ENCODE assay signal across 20 cellular contexts in the genomic region with DNA sequence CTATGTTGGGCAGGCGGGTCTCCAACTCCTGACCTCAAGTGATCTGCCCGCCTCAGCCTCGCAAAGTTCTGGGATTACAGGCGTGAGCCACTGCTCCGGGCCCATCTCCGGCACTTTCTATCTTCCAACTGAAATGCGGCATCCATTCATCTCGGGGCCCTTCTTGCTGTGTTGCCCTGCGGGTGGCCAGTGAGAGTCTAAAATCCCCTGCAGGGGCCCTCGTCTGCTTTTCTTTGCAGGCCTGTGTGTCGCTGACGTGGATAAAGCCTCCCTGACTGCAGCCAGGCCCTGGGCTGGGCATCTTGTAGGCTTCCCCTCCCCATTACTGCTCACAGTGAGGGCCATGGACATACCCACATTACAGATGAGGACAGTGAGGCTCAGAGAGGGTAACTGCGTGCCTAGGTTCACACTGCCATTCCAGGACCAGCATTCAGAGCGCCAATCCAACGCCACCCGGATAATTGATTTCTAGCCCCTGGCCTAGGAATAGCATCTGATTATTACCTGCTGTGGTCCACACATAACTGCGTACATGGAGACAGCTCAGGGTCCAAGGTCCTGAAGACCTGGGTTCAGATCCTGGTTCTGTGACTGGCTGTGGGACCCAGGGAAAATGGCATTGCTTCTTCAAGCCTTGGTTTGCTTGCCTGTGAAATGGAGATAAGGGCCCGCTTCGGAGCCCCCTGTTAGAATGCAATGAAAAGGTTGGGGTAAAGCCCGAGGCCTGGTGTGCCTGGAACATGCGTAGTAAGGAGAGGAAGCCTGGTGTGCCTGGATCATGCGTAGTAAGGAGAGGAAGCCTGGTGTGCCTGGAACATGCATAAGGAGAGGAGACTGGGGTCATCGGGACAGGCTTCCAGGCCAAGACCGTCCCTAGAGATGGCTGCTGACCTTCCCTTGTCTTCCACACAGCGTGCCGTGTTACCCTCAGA. TPM values are rescaled to one million over a fixed set of nuclear protein-coding genes. Genes with fewer than 3 reads are reported as not detected.
DNase-seq lines count a peak whose midpoint lies in the region; ATAC-seq and TF ChIP-seq lines count a peak whose summit lies in the region.
"Had no signal": no experiment of that assay in that cellular context is flagged by ENCODE, and none has a peak within 500 bp of the region (broad histone marks: within the 10 kb centered on the region; RNA-seq: fewer than 3 reads in every experiment).

No MANE protein-coding gene starts in this region.

- CTCF ChIA-PET in A673 (lab: Charles Lee) (no interaction called here), HEK293 (lab: Yijun Ruan, JAX) (interaction anchor here (0.6 kb wide), 1 partner anchor 1244 kb away, joined by 4 read pairs; no protein-coding TSS in a partner anchor)
- CTCF ChIA-PET in CD4-positive, alpha-beta T cell (lab: Charles Lee): no interaction called here

- H3K36me3 Mint-ChIP-seq in CD4-positive, alpha-beta T cell (ENCODE audit: low read depth): no peaks in the 10 kb centered on the region
- H3K36me3 Mint-ChIP-seq: CD8-positive, alpha-beta T cell had no signal

- H3K9ac ChIP-seq in smooth muscle cell (ENCODE audit: low read depth): no peak overlapping the region
- H3K9ac ChIP-seq: SK-N-SH had no signal

- DNase-seq in A673 (ENCODE audit: low spot score): peak; percentile 42
- peak; percentile 11 for DNase-seq in fibroblast of villous mesenchyme (ENCODE audit: low read depth)
- DNase-seq in prostate gland (ENCODE audit: low spot score): no peak
- no peak for DNase-seq in CD4-positive, alpha-beta T cell
- DNase-seq in erythroblast (lab: John Stamatoyannopoulos, UW): no peak
- DNase-seq in smooth muscle cell (lab: John Stamatoyannopoulos, UW; ENCODE audit: unreplicated experiment): no peak
- DNase-seq: activated CD4-positive, alpha-beta memory T cell treated with anti-CD3 and anti-CD28 coated beads, Interleukin-2, amount 10 ng/mL, durations not matched to agents 7 days and 5 days; activated T-cell treated with anti-CD3 and anti-CD28 coated beads for 4 hours; CD8-positive, alpha-beta T cell; effector CD4-positive, alpha-beta T cell; esophagus squamous epithelium; KG1 had no signal

- POLR2A ChIA-PET in A673 (lab: Charles Lee; ENCODE audit: low non-redundant PET) (no interaction called here), HEK293 (lab: Yijun Ruan, JAX) (no interaction called here)
- POLR2A ChIA-PET in CD4-positive, alpha-beta T cell (lab: Charles Lee): no interaction called here

- TF ChIP-seq CTCF in A673 (conservative IDR thresholded peaks at IDR 0.05; ENCODE audit: low read depth, low read length) (no peak), HEK293 (tag by site-specific recombination; IDR thresholded peaks at IDR 0.05) (no peak), fibroblast of villous mesenchyme (IDR thresholded peaks at IDR 0.05; ENCODE audit: insufficient read depth, low read depth, low read length) (no peak), prostate gland (IDR thresholded peaks at IDR 0.05) (no peak), smooth muscle cell (IDR thresholded peaks at IDR 0.05; ENCODE audit: borderline replicate concordance, insufficient read depth, poor library complexity, severe bottlenecking) (no peak)
- TF ChIP-seq CTCF in CD4-positive, alpha-beta T cell (IDR thresholded peaks at IDR 0.05): no peak

- peaks cover 6% of the 10 kb centered on the region for H3F3A ChIP-seq in smooth muscle cell (ENCODE audit: low read depth)

- H3K27me3 ChIP-seq in A673 (replicated peaks; ENCODE audit: insufficient read depth, low read depth, low read length, poor library complexity) (no peaks in the 10 kb centered on the region), prostate gland (replicated peaks; ENCODE audit: insufficient read depth) (no peaks in the 10 kb centered on the region), smooth muscle cell (ENCODE audit: low read depth) (no peaks in the 10 kb centered on the region)
- peaks cover 5% of the 10 kb centered on the region for H3K27me3 ChIP-seq in CD4-positive, alpha-beta T cell (ENCODE audit: control insufficient read depth, insufficient read depth, low read length)

- ATAC-seq in GM21619 (IDR thresholded peaks at IDR 0.05; ENCODE audit: unreplicated experiment): no peak
- no peak for ATAC-seq in CD4-positive, alpha-beta T cell (ENCODE audit: poor library complexity)
- ATAC-seq: CD8-positive, alpha-beta T cell; left lobe of liver had no signal

- H3K9me3 ChIP-seq in A673 (ENCODE audit: low read depth, low read length, poor library complexity, severe bottlenecking) (no peaks in the 10 kb centered on the region), HEK293 (ENCODE audit: control insufficient read depth, insufficient read depth, low read depth, low read length) (no peaks in the 10 kb centered on the region), prostate gland (no peaks in the 10 kb centered on the region), smooth muscle cell (replicated peaks; ENCODE audit: low read depth) (no peaks in the 10 kb centered on the region)
- H3K9me3 ChIP-seq in CD4-positive, alpha-beta T cell (ENCODE audit: control insufficient read depth, low read length): no peaks in the 10 kb centered on the region
- H3K9me3 ChIP-seq: esophagus squamous epithelium, mucosa of descending colon, neutrophil, SK-N-SH had no signal

- no peak overlapping the region for H2AFZ ChIP-seq in smooth muscle cell (ENCODE audit: low read depth)

- H3K9me3 Mint-ChIP-seq in CD4-positive, alpha-beta T cell: no peaks in the 10 kb centered on the region
- H3K9me3 Mint-ChIP-seq: activated CD4-positive, alpha-beta memory T cell treated with anti-CD3 and anti-CD28 coated beads, Interleukin-2, amount 10 ng/mL, durations not matched to agents 7 days and 5 days; CD8-positive, alpha-beta T cell; T-helper 2 cell treated with Interferon-gamma antibody and Interleukin-4, amounts not matched to agents 5 μg/mL and 100 μg/mL, for 36 hours had no signal

- no peak overlapping the region for H3K27ac ChIP-seq in A673 (ENCODE audit: low read depth, low read length, poor library complexity, severe bottlenecking)
- H3K27ac ChIP-seq in HEK293 (ENCODE audit: extremely low read depth, low read depth, low read length): no peak overlapping the region
- H3K27ac ChIP-seq in prostate gland: peak overlapping the region; percentile 84 to 85
- no peak overlapping the region for H3K27ac ChIP-seq in CD4-positive, alpha-beta T cell (ENCODE audit: low read depth, low read length)
- no peak overlapping the region for H3K27ac ChIP-seq in smooth muscle cell (ENCODE audit: low read depth)
- H3K27ac ChIP-seq: cardiac muscle cell had no signal

- peaks cover 30% of the 10 kb centered on the region for H4K20me1 ChIP-seq in smooth muscle cell (ENCODE audit: low read depth)

- H3K79me2 ChIP-seq in smooth muscle cell (ENCODE audit: low read depth): peaks cover 14% of the 10 kb centered on the region

- intact Hi-C loops in A673 (cut with micrococcal nuclease; ENCODE audit: unreplicated experiment) (no loop called here), prostate gland (cut with DNase I) (no loop called here)
- intact Hi-C loops in CD4-positive, alpha-beta T cell (cut with DNase I, micrococcal nuclease): no loop called here

- TF ChIP-seq POLR2A in prostate gland (IDR thresholded peaks at IDR 0.05) (no peak), erythroblast (IDR thresholded peaks at IDR 0.05; ENCODE audit: low read length) (no peak)

- H3K36me3 ChIP-seq in A673 (ENCODE audit: insufficient read depth, low read length, poor library complexity, severe bottlenecking): no peaks in the 10 kb centered on the region
- H3K36me3 ChIP-seq in HEK293 (ENCODE audit: control insufficient read depth in 2 of 2, insufficient read depth in 1 of 2, low read length in 2 of 2): no peaks in the 10 kb centered on the region
- H3K36me3 ChIP-seq in prostate gland: peaks cover 0 to 10% of the 10 kb centered on the region in 2 donors
- H3K36me3 ChIP-seq in smooth muscle cell (ENCODE audit: low read depth): no peaks in the 10 kb centered on the region
- H3K36me3 ChIP-seq: cardiac muscle cell had no signal

- no peaks in the 10 kb centered on the region for H3K4me1 Mint-ChIP-seq in CD4-positive, alpha-beta T cell (ENCODE audit: low read depth)
- H3K4me1 Mint-ChIP-seq: activated CD4-positive, alpha-beta memory T cell treated with anti-CD3 and anti-CD28 coated beads, Interleukin-2, amount 10 ng/mL, durations not matched to agents 7 days and 5 days had no signal

- H3K4me2 ChIP-seq in smooth muscle cell: no peak overlapping the region
- H3K4me2 ChIP-seq: SK-N-SH had no signal

- H3K4me3 ChIP-seq in A673 (ENCODE audit: low read depth, low read length, poor library complexity, severe bottlenecking): no peak overlapping the region
- no peak overlapping the region for H3K4me3 ChIP-seq in HEK293 (ENCODE audit: low read depth, low read length)
- H3K4me3 ChIP-seq in fibroblast of villous mesenchyme (ENCODE audit: low read depth, low read length): no peak overlapping the region
- H3K4me3 ChIP-seq in prostate gland: no peak overlapping the region
- H3K4me3 ChIP-seq in smooth muscle cell: no peak overlapping the region
- H3K4me3 ChIP-seq: cardiac muscle cell, esophagus squamous epithelium, mucosa of descending colon had no signal

- 88% methylated on average over 26 of the region's 26 CpGs for WGBS in prostate gland
- 77% methylated on average over 26 of the region's 26 CpGs for WGBS in smooth muscle cell (ENCODE audit: low lambda C conversion rate)

- H3K4me1 ChIP-seq in A673 (ENCODE audit: insufficient read depth, low read length, poor library complexity, severe bottlenecking): no peaks in the 10 kb centered on the region
- H3K4me1 ChIP-seq in HEK293 (ENCODE audit: control insufficient read depth, insufficient read depth, low read length): no peaks in the 10 kb centered on the region
- peaks cover 16% of the 10 kb centered on the region for H3K4me1 ChIP-seq in prostate gland (replicated peaks)
- peaks cover 25% of the 10 kb centered on the region for H3K4me1 ChIP-seq in smooth muscle cell (ENCODE audit: low read depth)

- no peak overlapping the region for H3K27ac Mint-ChIP-seq in CD4-positive, alpha-beta T cell
- H3K27ac Mint-ChIP-seq: activated CD4-positive, alpha-beta memory T cell treated with anti-CD3 and anti-CD28 coated beads, Interleukin-2, amount 10 ng/mL, durations not matched to agents 7 days and 5 days; CD8-positive, alpha-beta T cell; T-helper 2 cell treated with Interferon-gamma antibody and Interleukin-4, amounts not matched to agents 5 μg/mL and 100 μg/mL, for 36 hours had no signal

- no TSS peak for BruUV-seq in A673 (replicated peaks; lab: Mats Ljungman, UMichigan)

- H3K27me3 Mint-ChIP-seq in CD4-positive, alpha-beta T cell: peaks cover 42% of the 10 kb centered on the region

- H3K4me3 Mint-ChIP-seq in CD4-positive, alpha-beta T cell: no peak overlapping the region
- H3K4me3 Mint-ChIP-seq: activated CD4-positive, alpha-beta memory T cell treated with anti-CD3 and anti-CD28 coated beads, Interleukin-2, amount 10 ng/mL, durations not matched to agents 7 days and 5 days; CD8-positive, alpha-beta T cell; T-helper 2 cell treated with Interferon-gamma antibody and Interleukin-4, amounts not matched to agents 5 μg/mL and 100 μg/mL, for 36 hours had no signal

TF ChIP-seq in HEK293, 187 proteins besides CTCF, POLR2A, EP300 and RAD21 (continues in another document):
- no peak for TF ChIP-seq ZSCAN23 (tag by site-specific recombination; IDR thresholded peaks at IDR 0.05)

RNA-seq across cellular contexts. Expression of gene CRISPLD2, which starts 25.0 kb away (rescaled TPM):
- 0.32 and 0.44 TPM in 2 replicates for total RNA-seq in A673 (2021)
- total RNA-seq in fibroblast of villous mesenchyme: 44.0 and 87.3 TPM in 2 replicates
- 100 to 1,000 TPM; 186 to 226 TPM for total RNA-seq in prostate gland
- total RNA-seq in CD4-positive, alpha-beta T cell: 1 to 10 TPM; 2.0 to 2.6 TPM
- 63.1 and 104 TPM in 2 replicates for total RNA-seq in smooth muscle cell
- 79.7 and 105 TPM in 2 replicates for polyA plus RNA-seq in smooth muscle cell

Comparison
In these comparisons a context has a peak if more than half of its experiments do, and no peak if none do; other contexts are left out.
1. DNase-seq: peak in A673 (single experiment) and fibroblast of villous mesenchyme (single experiment); none in prostate gland (single experiment), CD4-positive, alpha-beta T cell (0 of 10), erythroblast (0 of 2) and smooth muscle cell (single experiment).
2. H3K27ac ChIP-seq: peak in prostate gland (2 of 2); none in A673 (single experiment), HEK293 (single experiment), CD4-positive, alpha-beta T cell (single experiment) and smooth muscle cell (single experiment).
3. RNA of gene CRISPLD2, which starts 25.0 kb away (total RNA-seq): 186 to 226 TPM in prostate gland, 63.1 to 104 TPM in smooth muscle cell and 44.0 to 87.3 TPM in fibroblast of villous mesenchyme; 2.0 to 2.6 TPM in CD4-positive, alpha-beta T cell and 0.32 to 0.44 TPM in A673; every median in the first group is over 10 times any median in the second.